Comparison of ENCODE assay signal across 8 cellular contexts in genomic region chr7:26155531-26156375, GRCh38. TPM values are rescaled to one million over a fixed set of nuclear protein-coding genes. Genes with fewer than 3 reads are reported as not detected.
A peak's percentile ranks its signal among the peaks of the same experiment; 100 is the strongest.
DNase-seq lines count a peak whose midpoint lies in the region; ATAC-seq lines count a peak whose summit lies in the region.

No MANE protein-coding gene starts in this region.

- DNase-seq in CD1c-positive myeloid dendritic cell (ENCODE audit: extremely low spot score) (peak; percentile 30), mesenchymal stem cell (peak; percentile 87), activated gamma-delta T cell treated with Interleukin-2 at 50 U/mL for 16 hours (no peak), NCI-H524 treated with DMSO at 0.1 percent for 48 hours (lab: John Stamatoyannopoulos, UW) (no peak)
- DNase-seq in activated CD8-positive, alpha-beta T cell treated with anti-CD3 and anti-CD28 coated beads, Interleukin-2, amount 10 ng/mL, durations not matched to agents 7 days and 5 days = no peak

- no peaks in the 10 kb centered on the region for H3K27me3 Mint-ChIP-seq in activated CD8-positive, alpha-beta T cell treated with anti-CD3 and anti-CD28 coated beads, Interleukin-2, amount 10 ng/mL, durations not matched to agents 7 days and 5 days (ENCODE audit: low read depth)

- no peaks in the 10 kb centered on the region for H3K9me3 Mint-ChIP-seq in activated CD8-positive, alpha-beta T cell treated with anti-CD3 and anti-CD28 coated beads, Interleukin-2, amount 10 ng/mL, durations not matched to agents 7 days and 5 days (ENCODE audit: insufficient read depth)

- 36% methylated on average over 4 of the region's 8 CpGs for WGBS in mesenchymal stem cell

- peak overlapping the region; percentile 94 for H3K27ac Mint-ChIP-seq in activated CD8-positive, alpha-beta T cell treated with anti-CD3 and anti-CD28 coated beads, Interleukin-2, amount 10 ng/mL, durations not matched to agents 7 days and 5 days

- H3K4ac ChIP-seq in mesenchymal stem cell (ENCODE audit: low read depth in 1 of 2, low read length in 2 of 2) = peak overlapping the region in 1 of 2 experiments; percentile 10

- peak overlapping the region; percentile 18 for H3K4me2 ChIP-seq in mesenchymal stem cell (ENCODE audit: low read length, poor library complexity, severe bottlenecking)

- peak overlapping the region; percentile 66 for H3K4me3 Mint-ChIP-seq in activated CD8-positive, alpha-beta T cell treated with anti-CD3 and anti-CD28 coated beads, Interleukin-2, amount 10 ng/mL, durations not matched to agents 7 days and 5 days

- peak overlapping the region; percentile 12 to 88 for H2BK12ac ChIP-seq in mesenchymal stem cell (ENCODE audit: low read length in 2 of 2)

- H2BK5ac ChIP-seq in mesenchymal stem cell (ENCODE audit: low read depth, low read length, poor library complexity, severe bottlenecking) = peak overlapping the region; percentile 92

- peak overlapping the region; percentile 22 to 84 for H3K18ac ChIP-seq in mesenchymal stem cell (ENCODE audit: low read depth in 1 of 2, low read length in 2 of 2)

- H3K23ac ChIP-seq in mesenchymal stem cell (ENCODE audit: low read length in 2 of 2) = no peak overlapping the region

- no peak for ATAC-seq in activated CD8-positive, alpha-beta T cell treated with anti-CD3 and anti-CD28 coated beads, Interleukin-2, amount 10 ng/mL, durations not matched to agents 7 days and 5 days
- ATAC-seq in GM19324 (IDR thresholded peaks at IDR 0.05; ENCODE audit: low FRiP score, unreplicated experiment) (no peak), GM19397 (IDR thresholded peaks at IDR 0.05; ENCODE audit: unreplicated experiment) (no peak)

- peak overlapping the region; percentile 59 for H4K8ac ChIP-seq in mesenchymal stem cell (ENCODE audit: low read length)

- H3K9ac ChIP-seq in HUES48 (ENCODE audit: low read depth, low read length) (no peak overlapping the region), mesenchymal stem cell (ENCODE audit: low read length) (peak overlapping the region; percentile 33)

- H3K36me3 Mint-ChIP-seq in activated CD8-positive, alpha-beta T cell treated with anti-CD3 and anti-CD28 coated beads, Interleukin-2, amount 10 ng/mL, durations not matched to agents 7 days and 5 days (ENCODE audit: low read depth) = peaks cover 9% of the 10 kb centered on the region

- H2AK5ac ChIP-seq in mesenchymal stem cell (ENCODE audit: low read length, severe bottlenecking) = peak overlapping the region; percentile 97

- H3K27me3 ChIP-seq in HUES48 (ENCODE audit: control insufficient read depth, insufficient read depth, low read length) = peaks cover 6% of the 10 kb centered on the region; the same call in 1 of the 2 replicates
- H3K27me3 ChIP-seq in mesenchymal stem cell (ENCODE audit: control insufficient read depth in 1 of 2, insufficient read depth in 1 of 2, low read length in 2 of 2) = peaks cover 0 to 40% of the 10 kb centered on the region in 2 experiments

- H3K4me1 ChIP-seq in HUES48 (ENCODE audit: control insufficient read depth, insufficient read depth, low read length) = peaks cover 49% of the 10 kb centered on the region
- H3K4me1 ChIP-seq in mesenchymal stem cell (ENCODE audit: control insufficient read depth, insufficient read depth, low read depth, low read length) = peaks cover 47% of the 10 kb centered on the region

- POLR2A ChIA-PET in activated CD8-positive, alpha-beta T cell treated with anti-CD3 and anti-CD28 coated beads, Interleukin-2, amount 10 ng/mL, durations not matched to agents 7 days and 5 days (lab: Charles Lee) = interaction anchor here (0.9 to 6.0 kb wide), 8 partner anchors 11 to 299 kb away, joined by 3 to 148 read pairs (median 9); partner anchors contain the start of genes CBX3 and HNRNPA2B1

- H3K14ac ChIP-seq in mesenchymal stem cell (ENCODE audit: low read length in 2 of 2) = no peak overlapping the region

- H2AFZ ChIP-seq in mesenchymal stem cell (ENCODE audit: low read depth, low read length) = no peak overlapping the region

- peaks cover 4% of the 10 kb centered on the region for H3K79me1 ChIP-seq in mesenchymal stem cell (replicated peaks; ENCODE audit: low read length, poor library complexity, severe bottlenecking)

- H3K9me3 ChIP-seq in HUES48 (ENCODE audit: control insufficient read depth, insufficient read depth, low read length) (no peaks in the 10 kb centered on the region), mesenchymal stem cell (ENCODE audit: control insufficient read depth, low read length) (peaks cover 4% of the 10 kb centered on the region)

- H4K91ac ChIP-seq in mesenchymal stem cell (ENCODE audit: low read length) = peak overlapping the region; percentile 1

- CTCF ChIA-PET in activated CD8-positive, alpha-beta T cell treated with anti-CD3 and anti-CD28 coated beads, Interleukin-2, amount 10 ng/mL, durations not matched to agents 7 days and 5 days (lab: Charles Lee) = interaction anchor here (0.8 to 5.8 kb wide), 11 partner anchors 11 to 263 kb away, joined by 3 to 40 read pairs (median 4); no protein-coding TSS in a partner anchor

- H3K27ac ChIP-seq in HUES48 (ENCODE audit: low read depth, low read length) = peak overlapping the region; percentile 63
- H3K27ac ChIP-seq in mesenchymal stem cell (ENCODE audit: low read length, poor library complexity, severe bottlenecking) = peak overlapping the region; percentile 99

- H2BK15ac ChIP-seq in mesenchymal stem cell (ENCODE audit: low read depth, poor library complexity, severe bottlenecking) = no peak overlapping the region

- peak overlapping the region; percentile 36 for H3K4me3 ChIP-seq in HUES48 (ENCODE audit: low read depth, low read length)
- peak overlapping the region in 1 of 2 experiments; percentile 61 for H3K4me3 ChIP-seq in mesenchymal stem cell (ENCODE audit: insufficient read depth in 1 of 2, low read depth in 1 of 2, low read length in 2 of 2)

- H3K36me3 ChIP-seq in HUES48 (ENCODE audit: control insufficient read depth, insufficient read depth, low read length) (no peaks in the 10 kb centered on the region), mesenchymal stem cell (ENCODE audit: control insufficient read depth in 1 of 2, insufficient read depth in 2 of 2, low read depth in 1 of 2, low read length in 2 of 2) (no peaks in the 10 kb centered on the region)

- H2BK120ac ChIP-seq in mesenchymal stem cell (ENCODE audit: low read depth, low read length) = no peak overlapping the region

- peaks cover 88% of the 10 kb centered on the region for H3K4me1 Mint-ChIP-seq in activated CD8-positive, alpha-beta T cell treated with anti-CD3 and anti-CD28 coated beads, Interleukin-2, amount 10 ng/mL, durations not matched to agents 7 days and 5 days (ENCODE audit: low read depth)

RNA-seq across cellular contexts. Expression of gene NFE2L3, which starts 3.8 kb away (rescaled TPM):
- 10 to 100 TPM in 1 of 2 experiments, 1 to 10 TPM in 1; 9.7 to 10.4 TPM for total RNA-seq in activated CD8-positive, alpha-beta T cell treated with anti-CD3 and anti-CD28 coated beads, Interleukin-2, amount 10 ng/mL, durations not matched to agents 7 days and 5 days
- 17.7 TPM for polyA plus RNA-seq in mesenchymal stem cell (2013, experiment 1 of 2)
- polyA plus RNA-seq in mesenchymal stem cell (2013, experiment 2 of 2) = 17.2 TPM

RNA-seq across cellular contexts. Expression of gene HNRNPA2B1, which starts 44.8 kb away (rescaled TPM):
- 100 to 1,000 TPM; 882 to 899 TPM for total RNA-seq in activated CD8-positive, alpha-beta T cell treated with anti-CD3 and anti-CD28 coated beads, Interleukin-2, amount 10 ng/mL, durations not matched to agents 7 days and 5 days
- polyA plus RNA-seq in mesenchymal stem cell (2013, experiment 1 of 2) = 309 TPM
- polyA plus RNA-seq in mesenchymal stem cell (2013, experiment 2 of 2) = 309 TPM

RNA-seq across cellular contexts. Expression of gene CBX3, which starts 45.8 kb away (rescaled TPM):
- total RNA-seq in activated CD8-positive, alpha-beta T cell treated with anti-CD3 and anti-CD28 coated beads, Interleukin-2, amount 10 ng/mL, durations not matched to agents 7 days and 5 days = 100 to 1,000 TPM; 254 to 269 TPM
- polyA plus RNA-seq in mesenchymal stem cell (2013, experiment 1 of 2) = 144 TPM
- polyA plus RNA-seq in mesenchymal stem cell (2013, experiment 2 of 2) = 150 TPM

Comparison
In these comparisons a context has a peak if more than half of its experiments do, and no peak if none do; other contexts are left out.
1. DNase-seq: peak in CD1c-positive myeloid dendritic cell (single experiment) and mesenchymal stem cell (single experiment); none in activated CD8-positive, alpha-beta T cell treated with anti-CD3 and anti-CD28 coated beads, Interleukin-2, amount 10 ng/mL, durations not matched to agents 7 days and 5 days (single experiment), activated gamma-delta T cell treated with Interleukin-2 at 50 U/mL for 16 hours (single experiment) and NCI-H524 treated with DMSO at 0.1 percent for 48 hours (single experiment).